Comparison of ENCODE assay signal across 7 cellular contexts in the genomic region with DNA sequence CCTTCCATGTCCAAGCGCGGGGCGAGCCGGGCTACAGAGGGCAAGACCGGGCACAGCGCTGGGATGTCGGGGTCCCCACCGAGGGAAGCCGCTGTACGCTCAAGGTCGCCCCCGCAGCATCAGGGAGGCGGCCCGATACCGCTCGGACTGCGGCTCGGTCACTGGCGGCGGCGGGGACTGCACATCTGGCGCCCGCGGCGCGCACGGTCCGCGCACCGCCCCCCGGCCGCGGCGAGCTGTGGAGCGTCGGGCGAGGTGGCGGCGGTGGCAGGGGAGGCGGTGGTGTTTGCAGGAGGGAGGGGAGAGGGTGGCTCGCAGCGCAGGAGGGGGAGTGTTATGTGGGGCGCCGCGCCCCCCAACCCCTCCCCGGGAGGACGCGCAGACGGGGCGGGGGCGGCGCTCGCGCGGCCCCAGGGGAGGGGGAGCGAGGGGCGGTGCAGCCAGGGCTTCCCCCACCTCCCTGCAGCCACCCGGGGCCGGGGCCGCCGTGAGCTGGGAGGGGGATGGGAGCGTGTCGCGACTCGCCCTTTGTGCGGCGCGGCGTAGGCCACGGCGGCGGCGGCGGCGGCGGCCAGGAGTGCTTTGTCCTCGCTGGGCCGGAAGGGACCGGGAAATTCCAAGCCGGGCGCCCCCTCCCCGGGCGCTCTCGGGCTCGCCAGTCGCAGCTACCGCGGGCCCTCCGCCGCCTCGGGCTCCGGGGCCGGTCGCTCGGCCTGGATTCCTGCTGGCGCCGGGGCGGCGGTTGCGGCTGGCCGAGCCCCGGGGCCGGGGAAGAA. TPM values are rescaled to one million over a fixed set of nuclear protein-coding genes. Genes with fewer than 3 reads are reported as not detected.
A peak's percentile ranks its signal among the peaks of the same experiment; 100 is the strongest.
DNase-seq lines count a peak whose midpoint lies in the region; ATAC-seq and TF ChIP-seq lines count a peak whose summit lies in the region.

A gene (minus strand): TSS at position 309 of the 776 bp plus-strand sequence. CDS start 301 bp downstream, at position 8.

- peak within 1 kb of the TSS; percentile 77 for H3K27ac ChIP-seq in MM.1S (ENCODE audit: low read length)
- peak within 1 kb of the TSS; percentile 67 for H3K27ac ChIP-seq in fibroblast of lung (ENCODE audit: insufficient read depth, low read length)
- H3K27ac ChIP-seq in muscle layer of colon (ENCODE audit: low read depth, low read length): peak within 1 kb of the TSS; percentile 85
- H3K27ac ChIP-seq in upper lobe of left lung: peak within 1 kb of the TSS; percentile 83 to 88 (median 88)

- TF ChIP-seq CTCF in MM.1S (IDR thresholded peaks at IDR 0.05; ENCODE audit: low read length) (no peak), fibroblast of lung (conservative IDR thresholded peaks at IDR 0.05 in 1 of 2, IDR thresholded peaks at IDR 0.05 in 1 of 2; ENCODE audit: low read depth in 1 of 2, low read length in 2 of 2) (no peak), upper lobe of left lung (IDR thresholded peaks at IDR 0.05) (peak in 3 of 6 experiments; percentile 11 to 42 (median 11))

- 1% methylated on average over 28 of the region's 103 CpGs; no CpG with 5 or more reads in 1 of the 2 donors for WGBS in upper lobe of left lung, 2 donors

- H3K4me3 ChIP-seq in MM.1S (ENCODE audit: low read length) (peak within 1 kb of the TSS; percentile 96), fibroblast of lung (replicated peaks in 1 of 4; ENCODE audit: control extremely low read depth in 1 of 4, insufficient read depth in 1 of 4, low read depth in 3 of 4, low read length in 4 of 4) (peak within 1 kb of the TSS; percentile 73 to 80 (median 74)), muscle layer of colon (ENCODE audit: low read depth in 1 of 2, low read length in 2 of 2) (peak within 1 kb of the TSS; percentile 52 to 60), upper lobe of left lung (peak within 1 kb of the TSS; percentile 50 to 73 (median 70))

- H3K4me2 ChIP-seq in MM.1S (ENCODE audit: low read depth, low read length) (peak within 1 kb of the TSS; percentile 88), fibroblast of lung (ENCODE audit: extremely low read depth, insufficient read depth, low read length) (peak within 1 kb of the TSS; percentile 87)

- H2AFZ ChIP-seq in MM.1S (ENCODE audit: low read length) (peak within 1 kb of the TSS; percentile 70), fibroblast of lung (ENCODE audit: low read length) (peak within 1 kb of the TSS; percentile 58)

- TF ChIP-seq POLR2A in upper lobe of left lung (IDR thresholded peaks at IDR 0.05): peak in 1 of 4 donors; percentile 25

- no peak for TF ChIP-seq EP300 in upper lobe of left lung (IDR thresholded peaks at IDR 0.05)

- no peaks in the 10 kb centered on the region for H3K9me3 ChIP-seq in MM.1S (replicated peaks; ENCODE audit: insufficient read depth, low read length)
- no peaks in the 10 kb centered on the region for H3K9me3 ChIP-seq in fibroblast of lung (ENCODE audit: control insufficient read depth, insufficient read depth, low read depth, low read length)
- H3K9me3 ChIP-seq in muscle layer of colon (ENCODE audit: low read length): no peaks in the 10 kb centered on the region
- H3K9me3 ChIP-seq in upper lobe of left lung: no peaks in the 10 kb centered on the region

- H3K79me2 ChIP-seq in MM.1S (ENCODE audit: low read length): peaks cover 82% of the 10 kb centered on the region
- H3K79me2 ChIP-seq in fibroblast of lung (ENCODE audit: control insufficient read depth, insufficient read depth, low read length): peaks cover 8% of the 10 kb centered on the region

- peak; percentile 69 to 74 for ATAC-seq in upper lobe of left lung (ENCODE audit: low FRiP score in 2 of 2)
- ATAC-seq in HG03442 (IDR thresholded peaks at IDR 0.05; ENCODE audit: unreplicated experiment): no peak

- H4K20me1 ChIP-seq in MM.1S (ENCODE audit: insufficient read depth, low read length): peaks cover 7% of the 10 kb centered on the region; the same call in 1 of the 2 replicates
- H4K20me1 ChIP-seq in fibroblast of lung (ENCODE audit: control insufficient read depth, extremely low read depth, insufficient read depth, low read length): no peaks in the 10 kb centered on the region

- H3F3A ChIP-seq in MM.1S (ENCODE audit: insufficient read depth, low read length): peaks cover 33% of the 10 kb centered on the region

- DNase-seq in ELF-1 (ENCODE audit: low read depth, low spot score) (peak; percentile 82), MM.1S (peak; percentile 84), fibroblast of lung (ENCODE audit: low read depth in 2 of 2) (peak; percentile 33 to 84), upper lobe of left lung (peak; percentile 50 to 92)
- DNase-seq in activated CD8-positive, alpha-beta memory T cell treated with anti-CD3 and anti-CD28 coated beads, Interleukin-2, amount 50 U/mL, for 48 hours: peak; percentile 54

- peaks cover 48% of the 10 kb centered on the region for H3K4me1 ChIP-seq in MM.1S (ENCODE audit: low read length)
- H3K4me1 ChIP-seq in fibroblast of lung (ENCODE audit: control insufficient read depth, extremely low read depth, insufficient read depth, low read length): peaks cover 18% of the 10 kb centered on the region
- H3K4me1 ChIP-seq in muscle layer of colon (ENCODE audit: insufficient read depth, low read length): peaks cover 26% of the 10 kb centered on the region
- peaks cover 8 to 38% (median 21%) of the 10 kb centered on the region in 4 donors for H3K4me1 ChIP-seq in upper lobe of left lung

- 0 out of 2 replicates have a peak, but pooled peaks cover 3% of the 10 kb centered on the region for H3K36me3 ChIP-seq in MM.1S (replicated peaks; ENCODE audit: insufficient read depth, low read length)
- no peaks in the 10 kb centered on the region for H3K36me3 ChIP-seq in fibroblast of lung (ENCODE audit: control insufficient read depth, insufficient read depth, low read length)
- H3K36me3 ChIP-seq in muscle layer of colon (ENCODE audit: insufficient read depth, low read length): no peaks in the 10 kb centered on the region
- no peaks in the 10 kb centered on the region for H3K36me3 ChIP-seq in upper lobe of left lung

- H3K9ac ChIP-seq in MM.1S (ENCODE audit: low read length) (peak within 1 kb of the TSS; percentile 97), fibroblast of lung (ENCODE audit: insufficient read depth, low read length) (peak within 1 kb of the TSS; percentile 77), muscle layer of colon (ENCODE audit: low read length) (peak within 1 kb of the TSS; percentile 78)

- H3K9me2 ChIP-seq in MM.1S (replicated peaks; ENCODE audit: insufficient read depth, low read length): no peaks in the 10 kb centered on the region

- H3K27me3 ChIP-seq in MM.1S (replicated peaks; ENCODE audit: insufficient read depth, low read length) (no peaks in the 10 kb centered on the region), fibroblast of lung (ENCODE audit: control insufficient read depth, insufficient read depth, low read length) (no peaks in the 10 kb centered on the region), muscle layer of colon (ENCODE audit: control insufficient read depth in 1 of 2, insufficient read depth in 2 of 2, low read length in 2 of 2) (no peaks in the 10 kb centered on the region), upper lobe of left lung (peaks cover 0 to 16% (median 8%) of the 10 kb centered on the region in 4 donors)

RNA-seq across cellular contexts. Expression of the gene that starts here (rescaled TPM):
- total RNA-seq in fibroblast of lung (4.6 and 5.1 TPM in 2 replicates), upper lobe of left lung (10 to 100 TPM in 4 of 6 donors, 1 to 10 TPM in 2; 7.1 to 28.7 (median 10.9) TPM)
- 4.6 and 20.7 TPM in 2 replicates for polyA plus RNA-seq in fibroblast of lung
- polyA plus RNA-seq in fibroblast of lung (2012): 3.3 and 17.2 TPM in 2 replicates
- 6.4 and 24.2 TPM in 2 replicates for polyA minus RNA-seq in fibroblast of lung (ENCODE audit: low replicate concordance)
